ENCODE assay signal across 8 cellular contexts in genomic region chr11:124863137-124863825, GRCh38. TPM values are rescaled to one million over a fixed set of nuclear protein-coding genes. Genes with fewer than 3 reads are reported as not detected.
DNase-seq lines count a peak whose midpoint lies in the region; ATAC-seq and TF ChIP-seq lines count a peak whose summit lies in the region.

No MANE protein-coding gene starts in this region.

- H3K9me3 ChIP-seq in T-helper 17 cell (ENCODE audit: control insufficient read depth, low read length, poor library complexity, severe bottlenecking) (no peaks in the 10 kb centered on the region), heart right ventricle (no peaks in the 10 kb centered on the region)

- H3K36me3 ChIP-seq in heart right ventricle: no peaks in the 10 kb centered on the region
- H3K36me3 ChIP-seq in rectal smooth muscle tissue (ENCODE audit: control insufficient read depth, insufficient read depth, low read length): no peaks in the 10 kb centered on the region

- ATAC-seq in T-helper 17 cell: no peak
- ATAC-seq in heart right ventricle: peak in 7 of 8 donors; percentile 48 to 71 (median 61)
- ATAC-seq in HG03045 (IDR thresholded peaks at IDR 0.05; ENCODE audit: unreplicated experiment): no peak
- no peak for ATAC-seq in HG02885 (IDR thresholded peaks at IDR 0.05; ENCODE audit: poor library complexity, unreplicated experiment)

- intact Hi-C loops in heart right ventricle (cut with DNase I): loop anchor here in 1 of 10 donors (10.0 kb wide), 1 partner anchor 218 kb away; no protein-coding TSS in a partner anchor

- H3K27ac ChIP-seq in heart right ventricle (no peak overlapping the region), rectal smooth muscle tissue (ENCODE audit: low read depth, low read length) (no peak overlapping the region)

- H3K4me3 ChIP-seq in heart right ventricle: peak overlapping the region in 8 of 10 donors; percentile 15 to 41 (median 38)
- H3K4me3 ChIP-seq in rectal smooth muscle tissue (ENCODE audit: low read length): peak overlapping the region; percentile 29

- no peak for TF ChIP-seq CTCF in heart right ventricle (IDR thresholded peaks at IDR 0.05)

- peaks cover 75% of the 10 kb centered on the region for H3K27me3 Mint-ChIP-seq in T-helper 17 cell

- H3K9ac ChIP-seq in rectal smooth muscle tissue (ENCODE audit: low read length): no peak overlapping the region

- H3K27ac Mint-ChIP-seq in T-helper 17 cell: no peak overlapping the region

- DNase-seq in ELR (ENCODE audit: low read depth): peak; percentile 56
- DNase-seq in T-helper 17 cell: no peak
- peak in 1 of 2 donors; percentile 35 for DNase-seq in heart right ventricle
- DNase-seq in NCI-H226: no peak
- DNase-seq in activated T-cell treated with anti-CD3 and anti-CD28 coated beads, Interleukin-2, amount 50 U/mL, for 1 hour: no peak

- 1 to 2% methylated on average over 31 of the region's 31 CpGs for WGBS in heart right ventricle, 2 donors

- H3K4me1 Mint-ChIP-seq in T-helper 17 cell: peaks cover 26% of the 10 kb centered on the region

- H3K36me3 Mint-ChIP-seq in T-helper 17 cell (ENCODE audit: low read depth): peaks cover 8% of the 10 kb centered on the region

- H3K27me3 ChIP-seq in heart right ventricle: peaks cover 34 to 100% (median 99%) of the 10 kb centered on the region in 7 donors
- H3K27me3 ChIP-seq in rectal smooth muscle tissue (ENCODE audit: control insufficient read depth, insufficient read depth, low read length): peaks cover 42% of the 10 kb centered on the region

- H3K4me3 Mint-ChIP-seq in T-helper 17 cell: peak overlapping the region; percentile 53

- peaks cover 12 to 52% (median 36%) of the 10 kb centered on the region in 9 donors for H3K4me1 ChIP-seq in heart right ventricle
- peaks cover 7% of the 10 kb centered on the region for H3K4me1 ChIP-seq in rectal smooth muscle tissue (ENCODE audit: control insufficient read depth, insufficient read depth, low read length)

RNA-seq across cellular contexts. Expression of gene ROBO3, which starts 2.0 kb away (rescaled TPM):
- total RNA-seq in T-helper 17 cell (10 to 100 TPM; 17.5 to 18.0 TPM), heart right ventricle (1 to 10 TPM; 1.5 to 7.8 (median 3.6) TPM)
- 10 to 100 TPM in 1 of 2 donors, 1 to 10 TPM in 1; 4.9 to 19.8 TPM for polyA plus RNA-seq in heart right ventricle

RNA-seq across cellular contexts. Expression of gene ROBO4, which starts 34.4 kb away (rescaled TPM):
- not detected for total RNA-seq in T-helper 17 cell
- total RNA-seq in heart right ventricle: 10 to 100 TPM; 14.2 to 42.6 (median 22.0) TPM
- polyA plus RNA-seq in heart right ventricle: 10 to 100 TPM; 17.9 to 39.1 TPM

RNA-seq across cellular contexts. Expression of gene HEPN1, which starts 55.8 kb away (rescaled TPM):
- total RNA-seq in T-helper 17 cell (not detected), heart right ventricle (not detected)
- under 1 TPM in 1 of 2 donors, not detected in 1; 0.03 TPM for polyA plus RNA-seq in heart right ventricle

Comparison
In these comparisons a context has a peak if more than half of its experiments do, and no peak if none do; other contexts are left out.
1. ATAC-seq: peak in heart right ventricle (7 of 8); none in T-helper 17 cell (single experiment), HG03045 (single experiment) and HG02885 (single experiment).
2. RNA of gene ROBO4, which starts 34.4 kb away (total RNA-seq): 14.2 to 42.6 TPM in heart right ventricle; not detected in T-helper 17 cell; every median in the first group is over 10 times any median in the second.